Comparison of ENCODE assay signal across 15 cellular contexts in the genomic region with DNA sequence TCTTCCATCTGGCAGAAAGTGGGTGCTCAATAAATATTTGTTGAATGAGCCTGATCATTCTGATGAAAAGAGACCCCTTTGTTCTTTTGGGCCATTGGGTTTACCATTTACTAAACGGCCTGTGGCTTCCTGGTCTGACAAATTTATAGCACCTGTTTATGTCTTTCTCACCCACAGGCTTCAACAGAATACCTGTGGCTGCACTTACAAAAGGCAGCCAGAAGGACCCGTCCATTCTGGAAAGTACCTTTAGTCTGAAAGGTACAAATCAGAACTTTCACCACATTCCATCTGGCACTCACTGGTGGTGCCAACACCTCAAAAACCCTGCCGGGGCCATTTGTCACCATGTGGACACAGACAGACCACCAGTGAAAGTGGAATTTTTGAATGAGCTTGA.
"Had no signal": no experiment of that assay in that cellular context is flagged by ENCODE, and none has a peak within 500 bp of the region (broad histone marks: within the 10 kb centered on the region; RNA-seq: fewer than 3 reads in every experiment).

No MANE protein-coding gene starts in this region.

- H3K4me1 Mint-ChIP-seq: memory B cell; naive thymus-derived CD8-positive, alpha-beta T cell; T-cell; WTC11 had no signal

- ATAC-seq: activated CD8-positive, alpha-beta T cell treated with anti-CD3 and anti-CD28 coated beads, Interleukin-2, amount 10 ng/mL, durations not matched to agents 7 days and 5 days; naive thymus-derived CD8-positive, alpha-beta T cell; sciatic nerve; T-cell; WTC11 had no signal

- H3K9me3 Mint-ChIP-seq: activated naive CD4-positive, alpha-beta T cell treated with anti-CD3 and anti-CD28 coated beads for 36 hours; activated T-cell treated with anti-CD3 and anti-CD28 coated beads, Interleukin-2, amount 50 U/mL, for 24 hours; memory B cell had no signal

- H3K4me3 ChIP-seq: coronary artery, ovary had no signal

- H3K36me3 ChIP-seq: ovary had no signal

- H3K27me3 ChIP-seq: ovary had no signal

- DNase-seq: activated CD4-positive, alpha-beta T cell treated with anti-CD3 and anti-CD28 coated beads for 4 hours; activated CD8-positive, alpha-beta T cell treated with anti-CD3 and anti-CD28 coated beads, Interleukin-2, amount 10 ng/mL, durations not matched to agents 7 days and 5 days; activated naive CD4-positive, alpha-beta T cell treated with anti-CD3 and anti-CD28 coated beads for 36 hours; activated T-cell treated with anti-CD3 and anti-CD28 coated beads, Interleukin-2, amount 50 U/mL, for 24 hours; aorta; erythroblast; kidney glomerular epithelial cell; naive thymus-derived CD8-positive, alpha-beta T cell; ovary; stimulated activated naive CD4-positive, alpha-beta T cell; T-cell had no signal

- H3K4me3 Mint-ChIP-seq: activated CD8-positive, alpha-beta T cell treated with anti-CD3 and anti-CD28 coated beads, Interleukin-2, amount 10 ng/mL, durations not matched to agents 7 days and 5 days; activated naive CD4-positive, alpha-beta T cell treated with anti-CD3 and anti-CD28 coated beads for 36 hours; activated T-cell treated with anti-CD3 and anti-CD28 coated beads, Interleukin-2, amount 50 U/mL, for 24 hours; memory B cell; naive thymus-derived CD8-positive, alpha-beta T cell; T-cell; WTC11 had no signal

- H3K36me3 Mint-ChIP-seq: memory B cell; naive thymus-derived CD8-positive, alpha-beta T cell; T-cell; WTC11 had no signal

- H3K27ac Mint-ChIP-seq: activated CD8-positive, alpha-beta T cell treated with anti-CD3 and anti-CD28 coated beads, Interleukin-2, amount 10 ng/mL, durations not matched to agents 7 days and 5 days; activated naive CD4-positive, alpha-beta T cell treated with anti-CD3 and anti-CD28 coated beads for 36 hours; activated T-cell treated with anti-CD3 and anti-CD28 coated beads, Interleukin-2, amount 50 U/mL, for 24 hours; memory B cell; naive thymus-derived CD8-positive, alpha-beta T cell; T-cell; WTC11 had no signal

- H3K27me3 Mint-ChIP-seq: activated T-cell treated with anti-CD3 and anti-CD28 coated beads, Interleukin-2, amount 50 U/mL, for 24 hours had no signal

- H3K9me3 ChIP-seq: ovary had no signal

- H3K27ac ChIP-seq: ovary had no signal
